ENCODE assay signal across 11 cellular contexts in genomic region chr14:99807413-99808132, GRCh38. TPM values are rescaled to one million over a fixed set of nuclear protein-coding genes. Genes with fewer than 3 reads are reported as not detected.
DNase-seq lines count a peak whose midpoint lies in the region; ATAC-seq and TF ChIP-seq lines count a peak whose summit lies in the region.
"Had no signal": no experiment of that assay in that cellular context is flagged by ENCODE, and none has a peak within 500 bp of the region (broad histone marks: within the 10 kb centered on the region; RNA-seq: fewer than 3 reads in every experiment).

No MANE protein-coding gene starts in this region.

- H3K79me2 ChIP-seq in Karpas-422 (ENCODE audit: low read length) (no peaks in the 10 kb centered on the region), osteoblast (ENCODE audit: insufficient read depth, low read length) (peaks cover 62% of the 10 kb centered on the region)

- 0 out of 2 replicates have a peak, but pooled peaks cover 4% of the 10 kb centered on the region for H4K20me1 ChIP-seq in Karpas-422 (ENCODE audit: insufficient read depth, low read depth, low read length)
- H4K20me1 ChIP-seq in osteoblast (ENCODE audit: insufficient read depth, low read length), result peaks cover 69% of the 10 kb centered on the region

- H2AFZ ChIP-seq in Karpas-422 (ENCODE audit: low read length) (no peak overlapping the region), osteoblast (ENCODE audit: low read length) (no peak overlapping the region)

- no peak overlapping the region for H3K9ac ChIP-seq in Karpas-422 (ENCODE audit: low read length)

- H3K27ac ChIP-seq in Karpas-422 (ENCODE audit: low read length) (no peak overlapping the region), ectodermal cell (ENCODE audit: insufficient read depth, low read depth, low read length, poor library complexity, severe bottlenecking) (peak overlapping the region; percentile 12), osteoblast (ENCODE audit: low read depth, low read length) (peak overlapping the region; percentile 4)

- H3K4me1 ChIP-seq in BE2C, result peaks cover 12% of the 10 kb centered on the region
- H3K4me1 ChIP-seq in Karpas-422 (ENCODE audit: low read length), result no peaks in the 10 kb centered on the region
- H3K4me1 ChIP-seq in ectodermal cell (ENCODE audit: control insufficient read depth, insufficient read depth, low read length), result peaks cover 23% of the 10 kb centered on the region
- peaks cover 28% of the 10 kb centered on the region for H3K4me1 ChIP-seq in osteoblast (ENCODE audit: insufficient read depth, low read length)

- H3K36me3 ChIP-seq in BE2C, result no peaks in the 10 kb centered on the region
- no peaks in the 10 kb centered on the region for H3K36me3 ChIP-seq in Karpas-422 (ENCODE audit: insufficient read depth, low read length)
- no peaks in the 10 kb centered on the region for H3K36me3 ChIP-seq in ectodermal cell (ENCODE audit: control insufficient read depth, insufficient read depth, low read length)
- no peaks in the 10 kb centered on the region for H3K36me3 ChIP-seq in osteoblast (ENCODE audit: insufficient read depth, low read length)

- H3K27me3 ChIP-seq in BE2C, result no peaks in the 10 kb centered on the region
- H3K27me3 ChIP-seq in Karpas-422 (ENCODE audit: low read length), result no peaks in the 10 kb centered on the region; the same call in 1 of the 2 replicates
- H3K27me3 ChIP-seq in ectodermal cell (ENCODE audit: control insufficient read depth, insufficient read depth, low read length, poor library complexity, severe bottlenecking), result no peaks in the 10 kb centered on the region
- no peaks in the 10 kb centered on the region for H3K27me3 ChIP-seq in osteoblast (ENCODE audit: insufficient read depth, low read length)

- 85 to 91% methylated on average over 10 of the region's 10 CpGs for WGBS in ectodermal cell, 2 experiments

- DNase-seq in BE2C (peak; percentile 29), Karpas-422 (peak; percentile 47), osteoblast (ENCODE audit: insufficient read length, low spot score, missing footprints) (no peak), DMS 273 treated with DMSO at 0.1 percent for 48 hours (lab: John Stamatoyannopoulos, UW) (no peak), NCI-H1930 (lab: John Stamatoyannopoulos, UW) (no peak)
- DNase-seq: CD8-positive, alpha-beta T cell; stimulated activated naive CD4-positive, alpha-beta T cell; T-helper 2 cell had no signal

- ATAC-seq in HG03159 (IDR thresholded peaks at IDR 0.05; ENCODE audit: unreplicated experiment), result no peak
- ATAC-seq in HG02938 (IDR thresholded peaks at IDR 0.05; ENCODE audit: unreplicated experiment), result no peak
- ATAC-seq: CD8-positive, alpha-beta T cell had no signal

- TF ChIP-seq CTCF in BE2C (IDR thresholded peaks at IDR 0.05; ENCODE audit: low read depth, low read length), result peak; percentile 23; the same call in 1 of the 2 replicates
- TF ChIP-seq CTCF in osteoblast (IDR thresholded peaks at IDR 0.05; ENCODE audit: extremely low read depth, low read depth, low read length), result peak; percentile 9

- no peak overlapping the region for H3K4me3 ChIP-seq in BE2C (ENCODE audit: low read depth, low read length)
- H3K4me3 ChIP-seq in Karpas-422 (ENCODE audit: low read length), result no peak overlapping the region
- no peak overlapping the region for H3K4me3 ChIP-seq in ectodermal cell (ENCODE audit: insufficient read depth, low read depth, low read length)
- no peak overlapping the region for H3K4me3 ChIP-seq in osteoblast (ENCODE audit: insufficient read depth, low read length)

- no peaks in the 10 kb centered on the region for H3K9me2 ChIP-seq in Karpas-422 (replicated peaks; ENCODE audit: insufficient read depth, low read length)

- H3K9me3 ChIP-seq in BE2C (no peaks in the 10 kb centered on the region), Karpas-422 (ENCODE audit: low read length) (no peaks in the 10 kb centered on the region), ectodermal cell (ENCODE audit: control insufficient read depth, low read length) (no peaks in the 10 kb centered on the region), osteoblast (ENCODE audit: low read depth, low read length) (no peaks in the 10 kb centered on the region)

- H3K4me2 ChIP-seq in Karpas-422 (ENCODE audit: low read depth, low read length, poor library complexity, severe bottlenecking) (no peak overlapping the region), osteoblast (ENCODE audit: insufficient read depth, low read length) (peak overlapping the region; percentile 37)

RNA-seq across cellular contexts. Expression of gene EML1, which starts 14.4 kb away (rescaled TPM):
- 19.2 TPM for polyA plus RNA-seq in BE2C (2012; ENCODE audit: insufficient read depth, insufficient read length, low read depth)
- not detected in 2 replicates for total RNA-seq in Karpas-422 (2014; rRNA removed; shearing (Covaris generic); ENCODE audit: low replicate concordance)
- polyA plus RNA-seq in ectodermal cell (2013, experiment 1 of 4), result 64.1 TPM
- 60.6 TPM for polyA plus RNA-seq in ectodermal cell (2013, experiment 2 of 4)
- polyA plus RNA-seq in ectodermal cell (2013, experiment 3 of 4), result 46.1 TPM
- 50.6 TPM for polyA plus RNA-seq in ectodermal cell (2013, experiment 4 of 4)
- total RNA-seq in osteoblast, result 38.0 and 46.7 TPM in 2 replicates
- total RNA-seq: CD8-positive, alpha-beta T cell had no signal

Comparison
In these comparisons a context has a peak if more than half of its experiments do, and no peak if none do; other contexts are left out.
1. DNase-seq: peak in BE2C (single experiment) and Karpas-422 (single experiment); none in osteoblast (single experiment), DMS 273 treated with DMSO at 0.1 percent for 48 hours (single experiment) and NCI-H1930 (0 of 2).
2. RNA of gene EML1, which starts 14.4 kb away (total RNA-seq): 38.0 to 46.7 TPM in osteoblast; not detected in Karpas-422; every median in the first group is over 10 times any median in the second.